Comparison of ENCODE assay signal across 2 cellular contexts in the genomic region with DNA sequence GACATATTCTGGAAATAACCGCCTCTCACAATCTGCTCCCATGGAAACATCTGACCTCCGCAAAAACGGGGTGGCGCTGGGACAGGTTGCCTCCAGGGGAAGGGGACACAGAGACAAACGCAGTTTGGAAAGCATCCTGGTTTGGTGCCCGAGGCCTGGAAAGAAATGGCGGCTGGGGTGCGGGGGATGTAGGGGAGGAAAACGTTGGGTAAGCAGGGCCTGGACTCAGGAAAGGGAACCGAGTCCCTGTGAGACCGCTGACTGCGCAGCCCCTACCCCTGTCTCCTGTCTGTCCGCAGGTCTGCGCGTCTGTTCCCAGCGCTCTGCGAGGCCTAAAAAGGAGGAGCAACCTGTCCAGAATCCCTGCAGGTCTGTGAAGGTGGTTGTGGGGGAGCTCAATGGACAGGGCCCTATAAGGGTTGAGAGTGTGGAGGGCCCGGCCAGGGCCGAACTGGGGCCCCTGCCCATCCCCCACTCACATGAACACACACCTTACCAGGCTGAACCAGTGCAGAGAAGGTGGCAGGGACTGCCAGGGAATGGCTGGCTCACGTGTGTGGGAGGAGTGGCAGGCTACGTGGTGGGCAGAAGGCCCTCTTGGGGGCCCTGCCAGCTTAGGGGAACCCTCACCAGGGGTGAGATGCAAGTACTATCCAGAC.
TF ChIP-seq lines count a peak whose summit lies in the region.

No MANE protein-coding gene starts in this region.

TF ChIP-seq in liver, 16 proteins besides CTCF, POLR2A, EP300 and RAD21:
- TF ChIP-seq ATF3 (IDR thresholded peaks at IDR 0.05) = no peak
- TF ChIP-seq REST (IDR thresholded peaks at IDR 0.05) = no peak
- TF ChIP-seq TAF1 (conservative IDR thresholded peaks at IDR 0.05) = no peak
- no peak for TF ChIP-seq FOXA2 (IDR thresholded peaks at IDR 0.05)
- TF ChIP-seq YY1 (IDR thresholded peaks at IDR 0.05) = no peak
- no peak for TF ChIP-seq GABPA (IDR thresholded peaks at IDR 0.05 in 1 of 2, conservative IDR thresholded peaks at IDR 0.05 in 1 of 2)
- no peak for TF ChIP-seq ZBTB33 (IDR thresholded peaks at IDR 0.05)
- TF ChIP-seq, protein P1, sequence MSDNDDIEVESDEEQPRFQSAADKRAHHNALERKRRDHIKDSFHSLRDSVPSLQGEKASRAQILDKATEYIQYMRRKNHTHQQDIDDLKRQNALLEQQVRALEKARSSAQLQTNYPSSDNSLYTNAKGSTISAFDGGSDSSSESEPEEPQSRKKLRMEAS (IDR thresholded peaks at IDR 0.05) = no peak
- no peak for TF ChIP-seq SP1 (IDR thresholded peaks at IDR 0.05)
- no peak for TF ChIP-seq FOXA1 (IDR thresholded peaks at IDR 0.05)
- TF ChIP-seq JUND (IDR thresholded peaks at IDR 0.05) = no peak
- TF ChIP-seq HNF4A (conservative IDR thresholded peaks at IDR 0.05) = no peak
- TF ChIP-seq NR2F2 (IDR thresholded peaks at IDR 0.05) = no peak
- TF ChIP-seq RXRA (IDR thresholded peaks at IDR 0.05) = no peak
- no peak for TF ChIP-seq HNF4G (IDR thresholded peaks at IDR 0.05)
- no peak for TF ChIP-seq EGR1 (IDR thresholded peaks at IDR 0.05; ENCODE audit: low read depth in 2 of 2)

TF ChIP-seq in HepG2, 621 proteins besides CTCF, POLR2A, EP300 and RAD21:
- no peak for TF ChIP-seq NR2C2 (CRISPR knock-in tag; IDR thresholded peaks at IDR 0.05; ENCODE audit: borderline replicate concordance)
- no peak for TF ChIP-seq ZNF800 (CRISPR knock-in tag; IDR thresholded peaks at IDR 0.05)
- TF ChIP-seq ZNF670 (CRISPR knock-in tag; IDR thresholded peaks at IDR 0.05; ENCODE audit: borderline replicate concordance) = no peak
- TF ChIP-seq ZNF121 (CRISPR knock-in tag; IDR thresholded peaks at IDR 0.05) = no peak
- TF ChIP-seq ELK4 (CRISPR knock-in tag; IDR thresholded peaks at IDR 0.05; ENCODE audit: borderline replicate concordance) = no peak
- no peak for TF ChIP-seq ZSCAN20 (CRISPR knock-in tag; IDR thresholded peaks at IDR 0.05; ENCODE audit: borderline replicate concordance)
- no peak for TF ChIP-seq ZNF558 (CRISPR knock-in tag; IDR thresholded peaks at IDR 0.05; ENCODE audit: borderline replicate concordance)
- TF ChIP-seq, protein P2, sequence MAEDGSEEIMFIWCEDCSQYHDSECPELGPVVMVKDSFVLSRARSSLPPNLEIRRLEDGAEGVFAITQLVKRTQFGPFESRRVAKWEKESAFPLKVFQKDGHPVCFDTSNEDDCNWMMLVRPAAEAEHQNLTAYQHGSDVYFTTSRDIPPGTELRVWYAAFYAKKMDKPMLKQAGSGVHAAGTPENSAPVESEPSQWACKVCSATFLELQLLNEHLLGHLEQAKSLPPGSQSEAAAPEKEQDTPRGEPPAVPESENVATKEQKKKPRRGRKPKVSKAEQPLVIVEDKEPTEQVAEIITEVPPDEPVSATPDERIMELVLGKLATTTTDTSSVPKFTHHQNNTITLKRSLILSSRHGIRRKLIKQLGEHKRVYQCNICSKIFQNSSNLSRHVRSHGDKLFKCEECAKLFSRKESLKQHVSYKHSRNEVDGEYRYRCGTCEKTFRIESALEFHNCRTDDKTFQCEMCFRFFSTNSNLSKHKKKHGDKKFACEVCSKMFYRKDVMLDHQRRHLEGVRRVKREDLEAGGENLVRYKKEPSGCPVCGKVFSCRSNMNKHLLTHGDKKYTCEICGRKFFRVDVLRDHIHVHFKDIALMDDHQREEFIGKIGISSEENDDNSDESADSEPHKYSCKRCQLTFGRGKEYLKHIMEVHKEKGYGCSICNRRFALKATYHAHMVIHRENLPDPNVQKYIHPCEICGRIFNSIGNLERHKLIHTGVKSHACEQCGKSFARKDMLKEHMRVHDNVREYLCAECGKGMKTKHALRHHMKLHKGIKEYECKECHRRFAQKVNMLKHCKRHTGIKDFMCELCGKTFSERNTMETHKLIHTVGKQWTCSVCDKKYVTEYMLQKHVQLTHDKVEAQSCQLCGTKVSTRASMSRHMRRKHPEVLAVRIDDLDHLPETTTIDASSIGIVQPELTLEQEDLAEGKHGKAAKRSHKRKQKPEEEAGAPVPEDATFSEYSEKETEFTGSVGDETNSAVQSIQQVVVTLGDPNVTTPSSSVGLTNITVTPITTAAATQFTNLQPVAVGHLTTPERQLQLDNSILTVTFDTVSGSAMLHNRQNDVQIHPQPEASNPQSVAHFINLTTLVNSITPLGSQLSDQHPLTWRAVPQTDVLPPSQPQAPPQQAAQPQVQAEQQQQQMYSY (CRISPR knock-in tag; IDR thresholded peaks at IDR 0.05) = no peak
- no peak for TF ChIP-seq ZNF775 (CRISPR knock-in tag; IDR thresholded peaks at IDR 0.05; ENCODE audit: borderline replicate concordance)
- no peak for TF ChIP-seq ZNF350 (CRISPR knock-in tag; IDR thresholded peaks at IDR 0.05; ENCODE audit: borderline replicate concordance, low read depth)
